20 cellular contexts compared by ENCODE assay signal in the genomic region with DNA sequence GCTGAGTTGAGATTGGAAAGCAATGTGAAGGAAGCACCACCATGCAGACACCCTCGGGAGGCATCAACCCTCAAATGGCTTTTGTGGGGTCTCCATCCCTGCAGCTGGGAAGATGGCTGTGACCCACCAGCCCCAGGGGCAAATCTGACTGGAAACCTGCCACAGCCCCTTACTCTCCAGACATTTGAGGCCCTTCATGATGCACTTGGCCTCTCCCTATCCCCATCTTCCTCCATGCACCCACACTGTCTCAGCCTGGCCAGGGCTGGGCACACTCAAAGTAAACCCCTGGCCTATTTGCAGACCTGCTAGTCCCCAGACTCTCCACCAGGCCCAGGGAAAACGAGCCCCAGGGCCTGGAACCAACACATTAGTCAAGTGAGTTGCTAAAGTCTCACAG.
DNase-seq lines count a peak whose midpoint lies in the region; ATAC-seq and TF ChIP-seq lines count a peak whose summit lies in the region.
"Had no signal": no experiment of that assay in that cellular context is flagged by ENCODE, and none has a peak within 500 bp of the region (broad histone marks: within the 10 kb centered on the region; RNA-seq: fewer than 3 reads in every experiment).

No MANE protein-coding gene starts in this region.

- no peaks in the 10 kb centered on the region for H3K27me3 ChIP-seq in right atrium auricular region
- no peaks in the 10 kb centered on the region for H3K27me3 ChIP-seq in endodermal cell (ENCODE audit: control insufficient read depth, insufficient read depth, low read length, poor library complexity, severe bottlenecking)
- H3K27me3 ChIP-seq: BLaER1, Peyer's patch had no signal

- H3K9me3 ChIP-seq in right atrium auricular region (no peaks in the 10 kb centered on the region), endodermal cell (ENCODE audit: control insufficient read depth, low read length) (no peaks in the 10 kb centered on the region)
- H3K9me3 ChIP-seq: A549, BLaER1, Peyer's patch had no signal

- no peak overlapping the region for H3K9ac ChIP-seq in endodermal cell (ENCODE audit: extremely low read depth, low read length, poor library complexity, severe bottlenecking)
- H3K9ac ChIP-seq: BLaER1 had no signal

- no peak for TF ChIP-seq CTCF in right atrium auricular region (IDR thresholded peaks at IDR 0.05)
- no peak for TF ChIP-seq CTCF in endodermal cell (conservative IDR thresholded peaks at IDR 0.05)

- no peaks in the 10 kb centered on the region for H3K36me3 Mint-ChIP-seq in endodermal cell (ENCODE audit: low read depth)
- H3K36me3 Mint-ChIP-seq: CD8-positive, alpha-beta T cell had no signal

- H3K4me1 Mint-ChIP-seq in endodermal cell, result peaks cover 4% of the 10 kb centered on the region

- H3K27ac ChIP-seq in right atrium auricular region, result no peak overlapping the region
- H3K27ac ChIP-seq in endodermal cell (ENCODE audit: low read depth, low read length), result no peak overlapping the region
- H3K27ac ChIP-seq: A549, BLaER1, Peyer's patch had no signal

- H3K27ac Mint-ChIP-seq in endodermal cell, result no peak overlapping the region
- H3K27ac Mint-ChIP-seq: CD8-positive, alpha-beta T cell had no signal

- H3K4me3 Mint-ChIP-seq in endodermal cell, result no peak overlapping the region
- H3K4me3 Mint-ChIP-seq: CD8-positive, alpha-beta T cell had no signal

- no peaks in the 10 kb centered on the region for H3K36me3 ChIP-seq in right atrium auricular region
- no peaks in the 10 kb centered on the region for H3K36me3 ChIP-seq in endodermal cell (ENCODE audit: control insufficient read depth, insufficient read depth, low read length)
- H3K36me3 ChIP-seq: BLaER1, Peyer's patch had no signal

- no peak for ATAC-seq in Right ventricle myocardium superior (ENCODE audit: poor library complexity)
- ATAC-seq in sciatic nerve, result no peak
- ATAC-seq in GM19351 (IDR thresholded peaks at IDR 0.05; ENCODE audit: unreplicated experiment), result no peak
- ATAC-seq in GM18867 (IDR thresholded peaks at IDR 0.05; ENCODE audit: unreplicated experiment), result no peak
- ATAC-seq in GM19328 (IDR thresholded peaks at IDR 0.05; ENCODE audit: unreplicated experiment), result no peak
- ATAC-seq: A549; CD8-positive, alpha-beta T cell had no signal

- intact Hi-C loops in Right ventricle myocardium superior (cut with DNase I), result no loop called here
- intact Hi-C loops in sciatic nerve (cut with DNase I), result no loop called here

- H3K27me3 Mint-ChIP-seq in endodermal cell (ENCODE audit: insufficient read depth), result no peaks in the 10 kb centered on the region

- 67 to 73% methylated on average over 1 to 2 of the region's 2 CpGs for WGBS in endodermal cell (ENCODE audit: insufficient coverage in 1 of 2, insufficient read length in 1 of 2), 2 experiments

- H3K4me3 ChIP-seq in right atrium auricular region (no peak overlapping the region), endodermal cell (ENCODE audit: low read length) (no peak overlapping the region)
- H3K4me3 ChIP-seq: A549, BLaER1, Peyer's patch had no signal

- DNase-seq in right atrium auricular region (ENCODE audit: low spot score) (peak; percentile 36), Right ventricle myocardium superior (no peak), endodermal cell (peak; percentile 15), sciatic nerve (ENCODE audit: low spot score) (peak; percentile 15)
- DNase-seq: DMS53; EL; KG1; NCI-H1694; NCI-H2107; NCI-H510A; NCI-H748 treated with DMSO at 0.1 percent for 48 hours; NK-92 treated with Interleukin-12 subunit alpha and Interleukin-12 subunit beta, amount 100 ng/mL, for 24 hours; SHP77 had no signal

- H3K4me1 ChIP-seq in right atrium auricular region (peaks cover 0 to 14% of the 10 kb centered on the region in 2 donors), endodermal cell (ENCODE audit: control insufficient read depth, insufficient read depth, low read length) (no peaks in the 10 kb centered on the region)
- H3K4me1 ChIP-seq: BLaER1, Peyer's patch had no signal

- no peaks in the 10 kb centered on the region for H3K9me3 Mint-ChIP-seq in endodermal cell
- H3K9me3 Mint-ChIP-seq: CD8-positive, alpha-beta T cell had no signal
